Comparison of ENCODE assay signal across 10 cellular contexts in the genomic region with DNA sequence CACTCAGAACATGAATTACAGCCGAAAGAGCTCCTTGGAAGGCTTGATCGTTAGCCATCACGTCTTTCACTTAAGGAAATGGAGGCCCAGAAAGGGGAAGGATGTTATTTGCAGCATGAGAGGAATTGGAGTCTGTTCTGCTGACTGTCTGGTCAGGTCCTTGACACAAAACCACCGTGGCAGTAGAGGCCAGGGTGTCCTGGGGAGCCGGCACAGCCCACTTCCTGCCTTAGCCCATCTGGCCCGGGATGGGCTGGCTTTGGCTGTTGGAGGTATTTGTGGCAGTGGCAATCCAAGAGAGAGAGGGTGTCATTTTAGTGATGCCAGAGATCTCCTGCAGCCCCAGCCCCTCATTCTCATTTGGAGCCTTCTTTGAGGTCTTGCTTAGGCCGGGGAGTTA. TPM values are rescaled to one million over a fixed set of nuclear protein-coding genes. Genes with fewer than 3 reads are reported as not detected.
DNase-seq lines count a peak whose midpoint lies in the region; ATAC-seq and TF ChIP-seq lines count a peak whose summit lies in the region.
"Had no signal": no experiment of that assay in that cellular context is flagged by ENCODE, and none has a peak within 500 bp of the region (broad histone marks: within the 10 kb centered on the region; RNA-seq: fewer than 3 reads in every experiment).

No MANE protein-coding gene starts in this region.

- H3K27me3 Mint-ChIP-seq in activated naive CD8-positive, alpha-beta T cell treated with anti-CD3 and anti-CD28 coated beads, Interleukin-2, amount 10 ng/mL, durations not matched to agents 7 days and 5 days, result no peaks in the 10 kb centered on the region
- H3K27me3 Mint-ChIP-seq in Caco-2 (ENCODE audit: insufficient read depth, unreplicated experiment), result no peaks in the 10 kb centered on the region

- ATAC-seq in Right ventricle myocardium inferior (peak; percentile 38), lower lobe of right lung (peak in 1 of 2 donors; percentile 20), HG03565 (IDR thresholded peaks at IDR 0.05; ENCODE audit: unreplicated experiment) (no peak), HG02798 (IDR thresholded peaks at IDR 0.05; ENCODE audit: poor library complexity, unreplicated experiment) (no peak)
- no peak for ATAC-seq in activated naive CD8-positive, alpha-beta T cell treated with anti-CD3 and anti-CD28 coated beads, Interleukin-2, amount 10 ng/mL, durations not matched to agents 7 days and 5 days (ENCODE audit: low read depth)

- POLR2A ChIA-PET in activated naive CD8-positive, alpha-beta T cell treated with anti-CD3 and anti-CD28 coated beads, Interleukin-2, amount 10 ng/mL, durations not matched to agents 7 days and 5 days (lab: Charles Lee), result interaction anchor here (1.5 kb wide), 1 partner anchor 37 kb away, joined by 3 read pairs; a partner anchor contains a TSS
- POLR2A ChIA-PET in Caco-2 (lab: Charles Lee), result no interaction called here

- BruUV-seq in Caco-2 (replicated peaks; lab: Mats Ljungman, UMichigan), result no TSS peak

- H3K4me1 ChIP-seq in lower lobe of right lung, result peaks cover 18% of the 10 kb centered on the region
- H3K4me1 ChIP-seq in Caco-2, result no peaks in the 10 kb centered on the region

- H3K36me3 ChIP-seq in lower lobe of right lung, result peaks cover 43% of the 10 kb centered on the region
- H3K36me3 ChIP-seq in Caco-2 (ENCODE audit: control insufficient read depth, insufficient read depth, low read length), result peaks cover 2% of the 10 kb centered on the region

- no peak overlapping the region for H3K4me3 Mint-ChIP-seq in activated naive CD8-positive, alpha-beta T cell treated with anti-CD3 and anti-CD28 coated beads, Interleukin-2, amount 10 ng/mL, durations not matched to agents 7 days and 5 days
- no peak overlapping the region for H3K4me3 Mint-ChIP-seq in Caco-2 (ENCODE audit: unreplicated experiment)

- no peaks in the 10 kb centered on the region for H3K9me3 Mint-ChIP-seq in activated naive CD8-positive, alpha-beta T cell treated with anti-CD3 and anti-CD28 coated beads, Interleukin-2, amount 10 ng/mL, durations not matched to agents 7 days and 5 days
- no peaks in the 10 kb centered on the region for H3K9me3 Mint-ChIP-seq in Caco-2 (ENCODE audit: unreplicated experiment)

- H3K9me3 ChIP-seq in lower lobe of right lung, result no peaks in the 10 kb centered on the region
- H3K9me3 ChIP-seq in Caco-2, result no peaks in the 10 kb centered on the region

- intact Hi-C loops in Right ventricle myocardium inferior (cut with DNase I) (no loop called here), cardiac septum (cut with DNase I) (no loop called here), lower lobe of right lung (cut with DNase I) (no loop called here), Caco-2 (cut with micrococcal nuclease; ENCODE audit: unreplicated experiment) (no loop called here)

- CTCF ChIA-PET in Caco-2 (lab: Charles Lee), result no interaction called here

- TF ChIP-seq CTCF in lower lobe of right lung (IDR thresholded peaks at IDR 0.05) (no peak), Caco-2 (IDR thresholded peaks at IDR 0.05; ENCODE audit: insufficient read depth in 1 of 2, low read depth in 1 of 2, low read length in 1 of 2, severe bottlenecking in 1 of 2, unreplicated experiment in 1 of 2) (no peak)

- H3K27me3 ChIP-seq in lower lobe of right lung (ENCODE audit: low read depth) (no peaks in the 10 kb centered on the region), Caco-2 (replicated peaks; ENCODE audit: control insufficient read depth, insufficient read depth, low read length) (no peaks in the 10 kb centered on the region)

- peak overlapping the region; percentile 41 for H3K27ac ChIP-seq in lower lobe of right lung

- H3K4me1 Mint-ChIP-seq in activated naive CD8-positive, alpha-beta T cell treated with anti-CD3 and anti-CD28 coated beads, Interleukin-2, amount 10 ng/mL, durations not matched to agents 7 days and 5 days, result peaks cover 17% of the 10 kb centered on the region
- H3K4me1 Mint-ChIP-seq in Caco-2 (ENCODE audit: low read depth, unreplicated experiment), result no peaks in the 10 kb centered on the region

- peak overlapping the region; percentile 30 for H3K27ac Mint-ChIP-seq in activated naive CD8-positive, alpha-beta T cell treated with anti-CD3 and anti-CD28 coated beads, Interleukin-2, amount 10 ng/mL, durations not matched to agents 7 days and 5 days
- no peak overlapping the region for H3K27ac Mint-ChIP-seq in Caco-2 (ENCODE audit: unreplicated experiment)

- DNase-seq in Right ventricle myocardium inferior (ENCODE audit: missing footprints), result no peak
- no peak for DNase-seq in cardiac septum (ENCODE audit: low spot score)
- DNase-seq in activated naive CD8-positive, alpha-beta T cell treated with anti-CD3 and anti-CD28 coated beads, Interleukin-2, amount 10 ng/mL, durations not matched to agents 7 days and 5 days, result no peak
- DNase-seq in lower lobe of right lung, result no peak
- DNase-seq in Caco-2, result no peak
- DNase-seq in NCI-H1930 (lab: John Stamatoyannopoulos, UW), result no peak
- DNase-seq: NCI-H2227 treated with DMSO at 0.1 percent for 48 hours; stimulated activated CD4-positive, alpha-beta T cell treated with anti-CD3 and anti-CD28 coated beads, Interleukin-2, amount 100 ng/mL, for 24 hours had no signal

- H3K36me3 Mint-ChIP-seq in activated naive CD8-positive, alpha-beta T cell treated with anti-CD3 and anti-CD28 coated beads, Interleukin-2, amount 10 ng/mL, durations not matched to agents 7 days and 5 days, result peaks cover 47% of the 10 kb centered on the region
- peaks cover 11% of the 10 kb centered on the region for H3K36me3 Mint-ChIP-seq in Caco-2 (ENCODE audit: insufficient read depth, unreplicated experiment)

- H3K4me3 ChIP-seq in lower lobe of right lung (no peak overlapping the region), Caco-2 (ENCODE audit: low read depth, low read length) (no peak overlapping the region)

RNA-seq across cellular contexts. Expression of a gene that starts 37.4 kb away (rescaled TPM):
- total RNA-seq in Right ventricle myocardium inferior (77.1 TPM), cardiac septum (61.8 TPM), lower lobe of right lung (72.7 TPM), Caco-2 (2022) (34.6 and 40.3 TPM in 2 replicates)
- total RNA-seq in activated naive CD8-positive, alpha-beta T cell treated with anti-CD3 and anti-CD28 coated beads, Interleukin-2, amount 10 ng/mL, durations not matched to agents 7 days and 5 days, result 100 to 1,000 TPM; 142 to 150 TPM
